In the genomic region with DNA sequence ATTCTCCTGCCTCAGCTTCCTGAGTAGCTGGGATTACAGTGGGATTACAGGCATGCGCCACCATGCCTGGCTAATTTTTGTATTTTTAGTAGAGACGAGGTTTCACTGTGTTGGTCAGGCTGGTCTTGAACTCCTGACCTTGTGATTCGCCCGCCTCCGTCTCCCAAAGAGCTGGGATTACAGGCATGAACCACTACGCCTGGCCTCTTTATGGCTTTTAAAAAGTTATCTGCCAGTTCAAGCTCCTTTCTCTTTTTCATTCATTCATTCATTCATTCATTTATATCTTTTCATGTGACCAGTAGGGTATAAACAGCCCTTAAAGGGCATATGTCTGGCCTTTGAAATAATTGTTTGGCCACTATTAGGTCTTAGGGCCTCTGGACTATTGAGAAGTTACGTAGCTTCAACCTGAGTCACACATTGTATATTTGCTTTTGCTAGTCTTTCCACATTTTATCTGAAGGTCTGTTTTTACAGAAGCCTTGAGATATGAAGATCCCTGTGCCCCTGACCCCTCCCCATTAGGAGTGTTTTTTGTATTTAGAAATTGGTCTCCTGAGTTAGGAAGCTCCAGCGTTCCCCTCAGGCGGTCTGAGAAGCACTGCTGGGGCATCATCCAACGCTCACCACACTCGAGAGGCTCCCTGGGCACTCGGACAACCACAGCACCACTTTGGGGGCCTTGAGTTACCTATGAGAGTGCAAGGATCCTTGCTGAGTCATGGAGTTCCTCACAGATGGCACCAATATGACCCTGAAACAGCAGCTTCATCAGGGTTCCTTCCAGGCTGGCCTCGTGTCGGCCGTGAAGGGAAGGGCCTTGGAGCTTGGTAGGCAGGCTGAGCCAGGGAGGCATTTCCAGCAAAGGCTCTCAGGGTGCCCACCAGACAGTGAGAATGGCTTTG, we compare ENCODE assay signal across 1 cellular context.
TF ChIP-seq lines count a peak whose summit lies in the region.

No MANE protein-coding gene starts in this region.

TF ChIP-seq in HepG2, 621 proteins besides CTCF, POLR2A, EP300 and RAD21 (continued from another document and continues in another):
- TF ChIP-seq, protein P1, sequence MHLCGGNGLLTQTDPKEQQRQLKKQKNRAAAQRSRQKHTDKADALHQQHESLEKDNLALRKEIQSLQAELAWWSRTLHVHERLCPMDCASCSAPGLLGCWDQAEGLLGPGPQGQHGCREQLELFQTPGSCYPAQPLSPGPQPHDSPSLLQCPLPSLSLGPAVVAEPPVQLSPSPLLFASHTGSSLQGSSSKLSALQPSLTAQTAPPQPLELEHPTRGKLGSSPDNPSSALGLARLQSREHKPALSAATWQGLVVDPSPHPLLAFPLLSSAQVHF (CRISPR knock-in tag; IDR thresholded peaks at IDR 0.05) = no peak
- TF ChIP-seq ZNF205 (CRISPR knock-in tag; IDR thresholded peaks at IDR 0.05) = peak; percentile 21; the same call in 1 of the 2 replicates
- TF ChIP-seq, protein P2, sequence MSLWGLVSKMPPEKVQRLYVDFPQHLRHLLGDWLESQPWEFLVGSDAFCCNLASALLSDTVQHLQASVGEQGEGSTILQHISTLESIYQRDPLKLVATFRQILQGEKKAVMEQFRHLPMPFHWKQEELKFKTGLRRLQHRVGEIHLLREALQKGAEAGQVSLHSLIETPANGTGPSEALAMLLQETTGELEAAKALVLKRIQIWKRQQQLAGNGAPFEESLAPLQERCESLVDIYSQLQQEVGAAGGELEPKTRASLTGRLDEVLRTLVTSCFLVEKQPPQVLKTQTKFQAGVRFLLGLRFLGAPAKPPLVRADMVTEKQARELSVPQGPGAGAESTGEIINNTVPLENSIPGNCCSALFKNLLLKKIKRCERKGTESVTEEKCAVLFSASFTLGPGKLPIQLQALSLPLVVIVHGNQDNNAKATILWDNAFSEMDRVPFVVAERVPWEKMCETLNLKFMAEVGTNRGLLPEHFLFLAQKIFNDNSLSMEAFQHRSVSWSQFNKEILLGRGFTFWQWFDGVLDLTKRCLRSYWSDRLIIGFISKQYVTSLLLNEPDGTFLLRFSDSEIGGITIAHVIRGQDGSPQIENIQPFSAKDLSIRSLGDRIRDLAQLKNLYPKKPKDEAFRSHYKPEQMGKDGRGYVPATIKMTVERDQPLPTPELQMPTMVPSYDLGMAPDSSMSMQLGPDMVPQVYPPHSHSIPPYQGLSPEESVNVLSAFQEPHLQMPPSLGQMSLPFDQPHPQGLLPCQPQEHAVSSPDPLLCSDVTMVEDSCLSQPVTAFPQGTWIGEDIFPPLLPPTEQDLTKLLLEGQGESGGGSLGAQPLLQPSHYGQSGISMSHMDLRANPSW (CRISPR knock-in tag; IDR thresholded peaks at IDR 0.05; ENCODE audit: borderline replicate concordance) = no peak
- TF ChIP-seq, protein P3, sequence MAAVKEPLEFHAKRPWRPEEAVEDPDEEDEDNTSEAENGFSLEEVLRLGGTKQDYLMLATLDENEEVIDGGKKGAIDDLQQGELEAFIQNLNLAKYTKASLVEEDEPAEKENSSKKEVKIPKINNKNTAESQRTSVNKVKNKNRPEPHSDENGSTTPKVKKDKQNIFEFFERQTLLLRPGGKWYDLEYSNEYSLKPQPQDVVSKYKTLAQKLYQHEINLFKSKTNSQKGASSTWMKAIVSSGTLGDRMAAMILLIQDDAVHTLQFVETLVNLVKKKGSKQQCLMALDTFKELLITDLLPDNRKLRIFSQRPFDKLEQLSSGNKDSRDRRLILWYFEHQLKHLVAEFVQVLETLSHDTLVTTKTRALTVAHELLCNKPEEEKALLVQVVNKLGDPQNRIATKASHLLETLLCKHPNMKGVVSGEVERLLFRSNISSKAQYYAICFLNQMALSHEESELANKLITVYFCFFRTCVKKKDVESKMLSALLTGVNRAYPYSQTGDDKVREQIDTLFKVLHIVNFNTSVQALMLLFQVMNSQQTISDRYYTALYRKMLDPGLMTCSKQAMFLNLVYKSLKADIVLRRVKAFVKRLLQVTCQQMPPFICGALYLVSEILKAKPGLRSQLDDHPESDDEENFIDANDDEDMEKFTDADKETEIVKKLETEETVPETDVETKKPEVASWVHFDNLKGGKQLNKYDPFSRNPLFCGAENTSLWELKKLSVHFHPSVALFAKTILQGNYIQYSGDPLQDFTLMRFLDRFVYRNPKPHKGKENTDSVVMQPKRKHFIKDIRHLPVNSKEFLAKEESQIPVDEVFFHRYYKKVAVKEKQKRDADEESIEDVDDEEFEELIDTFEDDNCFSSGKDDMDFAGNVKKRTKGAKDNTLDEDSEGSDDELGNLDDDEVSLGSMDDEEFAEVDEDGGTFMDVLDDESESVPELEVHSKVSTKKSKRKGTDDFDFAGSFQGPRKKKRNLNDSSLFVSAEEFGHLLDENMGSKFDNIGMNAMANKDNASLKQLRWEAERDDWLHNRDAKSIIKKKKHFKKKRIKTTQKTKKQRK (IDR thresholded peaks at IDR 0.05; ENCODE audit: low read length) = no peak
- TF ChIP-seq CREB1 (IDR thresholded peaks at IDR 0.05) = no peak
- TF ChIP-seq CREB1 (CRISPR knock-in tag; IDR thresholded peaks at IDR 0.05) = peak; percentile 63; the same call in 1 of the 2 replicates
- TF ChIP-seq, protein P4, sequence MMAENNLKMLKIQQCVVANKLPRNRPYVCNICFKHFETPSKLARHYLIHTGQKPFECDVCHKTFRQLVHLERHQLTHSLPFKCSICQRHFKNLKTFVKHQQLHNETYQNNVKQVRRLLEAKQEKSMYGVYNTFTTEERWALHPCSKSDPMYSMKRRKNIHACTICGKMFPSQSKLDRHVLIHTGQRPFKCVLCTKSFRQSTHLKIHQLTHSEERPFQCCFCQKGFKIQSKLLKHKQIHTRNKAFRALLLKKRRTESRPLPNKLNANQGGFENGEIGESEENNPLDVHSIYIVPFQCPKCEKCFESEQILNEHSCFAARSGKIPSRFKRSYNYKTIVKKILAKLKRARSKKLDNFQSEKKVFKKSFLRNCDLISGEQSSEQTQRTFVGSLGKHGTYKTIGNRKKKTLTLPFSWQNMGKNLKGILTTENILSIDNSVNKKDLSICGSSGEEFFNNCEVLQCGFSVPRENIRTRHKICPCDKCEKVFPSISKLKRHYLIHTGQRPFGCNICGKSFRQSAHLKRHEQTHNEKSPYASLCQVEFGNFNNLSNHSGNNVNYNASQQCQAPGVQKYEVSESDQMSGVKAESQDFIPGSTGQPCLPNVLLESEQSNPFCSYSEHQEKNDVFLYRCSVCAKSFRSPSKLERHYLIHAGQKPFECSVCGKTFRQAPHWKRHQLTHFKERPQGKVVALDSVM (CRISPR knock-in tag; IDR thresholded peaks at IDR 0.05) = no peak; the same call in 1 of the 2 replicates
- TF ChIP-seq XRCC5 (optimal IDR thresholded peaks at IDR 0.05; ENCODE audit: low read length) = peak; percentile 16
- TF ChIP-seq TBP (CRISPR knock-in tag; IDR thresholded peaks at IDR 0.05) = no peak
- TF ChIP-seq ZBTB3 (CRISPR knock-in tag; IDR thresholded peaks at IDR 0.05; ENCODE audit: borderline replicate concordance, low read depth) = no peak
- TF ChIP-seq GTF3A (CRISPR knock-in tag; conservative IDR thresholded peaks at IDR 0.05) = no peak
- TF ChIP-seq ARNT (IDR thresholded peaks at IDR 0.05) = no peak
- TF ChIP-seq, protein P5, sequence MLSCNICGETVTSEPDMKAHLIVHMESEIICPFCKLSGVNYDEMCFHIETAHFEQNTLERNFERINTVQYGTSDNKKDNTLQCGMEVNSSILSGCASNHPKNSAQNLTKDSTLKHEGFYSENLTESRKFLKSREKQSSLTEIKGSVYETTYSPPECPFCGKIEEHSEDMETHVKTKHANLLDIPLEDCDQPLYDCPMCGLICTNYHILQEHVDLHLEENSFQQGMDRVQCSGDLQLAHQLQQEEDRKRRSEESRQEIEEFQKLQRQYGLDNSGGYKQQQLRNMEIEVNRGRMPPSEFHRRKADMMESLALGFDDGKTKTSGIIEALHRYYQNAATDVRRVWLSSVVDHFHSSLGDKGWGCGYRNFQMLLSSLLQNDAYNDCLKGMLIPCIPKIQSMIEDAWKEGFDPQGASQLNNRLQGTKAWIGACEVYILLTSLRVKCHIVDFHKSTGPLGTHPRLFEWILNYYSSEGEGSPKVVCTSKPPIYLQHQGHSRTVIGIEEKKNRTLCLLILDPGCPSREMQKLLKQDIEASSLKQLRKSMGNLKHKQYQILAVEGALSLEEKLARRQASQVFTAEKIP (CRISPR knock-in tag; IDR thresholded peaks at IDR 0.05; ENCODE audit: borderline replicate concordance) = no peak
- TF ChIP-seq RBM39 (IDR thresholded peaks at IDR 0.05; ENCODE audit: low read depth, low read length, poor library complexity, severe bottlenecking) = no peak
- TF ChIP-seq, protein P6, sequence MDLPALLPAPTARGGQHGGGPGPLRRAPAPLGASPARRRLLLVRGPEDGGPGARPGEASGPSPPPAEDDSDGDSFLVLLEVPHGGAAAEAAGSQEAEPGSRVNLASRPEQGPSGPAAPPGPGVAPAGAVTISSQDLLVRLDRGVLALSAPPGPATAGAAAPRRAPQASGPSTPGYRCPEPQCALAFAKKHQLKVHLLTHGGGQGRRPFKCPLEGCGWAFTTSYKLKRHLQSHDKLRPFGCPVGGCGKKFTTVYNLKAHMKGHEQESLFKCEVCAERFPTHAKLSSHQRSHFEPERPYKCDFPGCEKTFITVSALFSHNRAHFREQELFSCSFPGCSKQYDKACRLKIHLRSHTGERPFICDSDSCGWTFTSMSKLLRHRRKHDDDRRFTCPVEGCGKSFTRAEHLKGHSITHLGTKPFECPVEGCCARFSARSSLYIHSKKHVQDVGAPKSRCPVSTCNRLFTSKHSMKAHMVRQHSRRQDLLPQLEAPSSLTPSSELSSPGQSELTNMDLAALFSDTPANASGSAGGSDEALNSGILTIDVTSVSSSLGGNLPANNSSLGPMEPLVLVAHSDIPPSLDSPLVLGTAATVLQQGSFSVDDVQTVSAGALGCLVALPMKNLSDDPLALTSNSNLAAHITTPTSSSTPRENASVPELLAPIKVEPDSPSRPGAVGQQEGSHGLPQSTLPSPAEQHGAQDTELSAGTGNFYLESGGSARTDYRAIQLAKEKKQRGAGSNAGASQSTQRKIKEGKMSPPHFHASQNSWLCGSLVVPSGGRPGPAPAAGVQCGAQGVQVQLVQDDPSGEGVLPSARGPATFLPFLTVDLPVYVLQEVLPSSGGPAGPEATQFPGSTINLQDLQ (CRISPR knock-in tag; IDR thresholded peaks at IDR 0.05) = no peak
- no peak for TF ChIP-seq TMF1 (CRISPR knock-in tag; IDR thresholded peaks at IDR 0.05; ENCODE audit: low read depth)
- TF ChIP-seq NR2F2 (IDR thresholded peaks at IDR 0.05; ENCODE audit: borderline replicate concordance, low read depth) = peak; percentile 69; the same call in 1 of the 2 replicates
- TF ChIP-seq HNRNPH1 (optimal IDR thresholded peaks at IDR 0.05; ENCODE audit: low read depth, low read length) = no peak
- no peak for TF ChIP-seq ISX (CRISPR knock-in tag; conservative IDR thresholded peaks at IDR 0.05)
- TF ChIP-seq NR2F6 (IDR thresholded peaks at IDR 0.05) = peak; percentile 75
- TF ChIP-seq NR2F6 (CRISPR knock-in tag; IDR thresholded peaks at IDR 0.05) = peak; percentile 70
- TF ChIP-seq ZNF350 (CRISPR knock-in tag; IDR thresholded peaks at IDR 0.05; ENCODE audit: borderline replicate concordance, low read depth) = peak; percentile 36; the same call in 1 of the 2 replicates
- TF ChIP-seq ZNF577 (CRISPR knock-in tag; IDR thresholded peaks at IDR 0.05; ENCODE audit: borderline replicate concordance, low read depth) = no peak
- TF ChIP-seq ZNF121 (CRISPR knock-in tag; IDR thresholded peaks at IDR 0.05) = no peak
- TF ChIP-seq, protein P7, sequence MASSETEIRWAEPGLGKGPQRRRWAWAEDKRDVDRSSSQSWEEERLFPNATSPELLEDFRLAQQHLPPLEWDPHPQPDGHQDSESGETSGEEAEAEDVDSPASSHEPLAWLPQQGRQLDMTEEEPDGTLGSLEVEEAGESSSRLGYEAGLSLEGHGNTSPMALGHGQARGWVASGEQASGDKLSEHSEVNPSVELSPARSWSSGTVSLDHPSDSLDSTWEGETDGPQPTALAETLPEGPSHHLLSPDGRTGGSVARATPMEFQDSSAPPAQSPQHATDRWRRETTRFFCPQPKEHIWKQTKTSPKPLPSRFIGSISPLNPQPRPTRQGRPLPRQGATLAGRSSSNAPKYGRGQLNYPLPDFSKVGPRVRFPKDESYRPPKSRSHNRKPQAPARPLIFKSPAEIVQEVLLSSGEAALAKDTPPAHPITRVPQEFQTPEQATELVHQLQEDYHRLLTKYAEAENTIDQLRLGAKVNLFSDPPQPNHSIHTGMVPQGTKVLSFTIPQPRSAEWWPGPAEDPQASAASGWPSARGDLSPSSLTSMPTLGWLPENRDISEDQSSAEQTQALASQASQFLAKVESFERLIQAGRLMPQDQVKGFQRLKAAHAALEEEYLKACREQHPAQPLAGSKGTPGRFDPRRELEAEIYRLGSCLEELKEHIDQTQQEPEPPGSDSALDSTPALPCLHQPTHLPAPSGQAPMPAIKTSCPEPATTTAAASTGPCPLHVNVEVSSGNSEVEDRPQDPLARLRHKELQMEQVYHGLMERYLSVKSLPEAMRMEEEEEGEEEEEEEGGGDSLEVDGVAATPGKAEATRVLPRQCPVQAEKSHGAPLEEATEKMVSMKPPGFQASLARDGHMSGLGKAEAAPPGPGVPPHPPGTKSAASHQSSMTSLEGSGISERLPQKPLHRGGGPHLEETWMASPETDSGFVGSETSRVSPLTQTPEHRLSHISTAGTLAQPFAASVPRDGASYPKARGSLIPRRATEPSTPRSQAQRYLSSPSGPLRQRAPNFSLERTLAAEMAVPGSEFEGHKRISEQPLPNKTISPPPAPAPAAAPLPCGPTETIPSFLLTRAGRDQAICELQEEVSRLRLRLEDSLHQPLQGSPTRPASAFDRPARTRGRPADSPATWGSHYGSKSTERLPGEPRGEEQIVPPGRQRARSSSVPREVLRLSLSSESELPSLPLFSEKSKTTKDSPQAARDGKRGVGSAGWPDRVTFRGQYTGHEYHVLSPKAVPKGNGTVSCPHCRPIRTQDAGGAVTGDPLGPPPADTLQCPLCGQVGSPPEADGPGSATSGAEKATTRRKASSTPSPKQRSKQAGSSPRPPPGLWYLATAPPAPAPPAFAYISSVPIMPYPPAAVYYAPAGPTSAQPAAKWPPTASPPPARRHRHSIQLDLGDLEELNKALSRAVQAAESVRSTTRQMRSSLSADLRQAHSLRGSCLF (CRISPR knock-in tag; IDR thresholded peaks at IDR 0.05; ENCODE audit: borderline replicate concordance) = no peak
- TF ChIP-seq ELF4 (CRISPR knock-in tag; IDR thresholded peaks at IDR 0.05; ENCODE audit: borderline replicate concordance) = no peak
- TF ChIP-seq CHD2 (IDR thresholded peaks at IDR 0.05; ENCODE audit: low read depth, low read length) = no peak
- TF ChIP-seq, protein P8, sequence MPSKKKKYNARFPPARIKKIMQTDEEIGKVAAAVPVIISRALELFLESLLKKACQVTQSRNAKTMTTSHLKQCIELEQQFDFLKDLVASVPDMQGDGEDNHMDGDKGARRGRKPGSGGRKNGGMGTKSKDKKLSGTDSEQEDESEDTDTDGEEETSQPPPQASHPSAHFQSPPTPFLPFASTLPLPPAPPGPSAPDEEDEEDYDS (CRISPR knock-in tag; IDR thresholded peaks at IDR 0.05) = no peak
- TF ChIP-seq AKAP8 (CRISPR knock-in tag; IDR thresholded peaks at IDR 0.05) = no peak
- TF ChIP-seq ZNF24 (IDR thresholded peaks at IDR 0.05) = peak; percentile 97
